10 cellular contexts compared by ENCODE assay signal in the genomic region with DNA sequence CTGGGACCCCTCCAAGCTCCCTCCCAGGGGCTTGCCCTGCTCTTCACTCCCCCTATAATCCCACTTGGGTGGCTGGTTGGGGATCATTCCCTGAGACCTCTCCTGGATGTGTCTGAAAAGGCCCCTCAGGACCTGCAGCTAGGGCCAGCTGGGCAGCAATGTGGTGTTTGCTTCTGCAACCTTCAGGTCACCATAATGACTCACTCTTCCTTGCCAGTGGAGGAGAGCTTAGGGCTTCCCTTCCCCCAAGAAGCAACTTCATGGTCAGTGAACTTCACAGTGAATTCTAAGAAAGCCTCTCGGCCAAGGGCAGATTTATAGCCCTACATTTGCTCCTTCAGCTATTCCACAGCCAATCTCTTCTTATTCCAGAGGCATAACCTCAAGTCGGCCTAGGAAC. TPM values are rescaled to one million over a fixed set of nuclear protein-coding genes. Genes with fewer than 3 reads are reported as not detected.
DNase-seq lines count a peak whose midpoint lies in the region; ATAC-seq and TF ChIP-seq lines count a peak whose summit lies in the region.
"Had no signal": no experiment of that assay in that cellular context is flagged by ENCODE, and none has a peak within 500 bp of the region (broad histone marks: within the 10 kb centered on the region; RNA-seq: fewer than 3 reads in every experiment).

No MANE protein-coding gene starts in this region.

- no peaks in the 10 kb centered on the region for H3K4me1 ChIP-seq in SJCRH30

- no peak overlapping the region for H3K4me3 ChIP-seq in SJCRH30

- no peaks in the 10 kb centered on the region for H3K36me3 ChIP-seq in SJCRH30

- DNase-seq in GM03348 (ENCODE audit: low spot score) (peak; percentile 29), NCI-H226 (peak; percentile 64), astrocyte of the hippocampus (ENCODE audit: low read depth, low spot score) (peak; percentile 15), natural killer cell (no peak), HUDEP-2 (lab: John Stamatoyannopoulos, UW; ENCODE audit: unreplicated experiment in 76 of 76) (no peak), SJCRH30 (no peak), KG1 (lab: John Stamatoyannopoulos, UW) (no peak)
- DNase-seq: amygdala, NCI-H69, T1000 had no signal

- no peaks in the 10 kb centered on the region for H3K36me3 Mint-ChIP-seq in natural killer cell

- H3K27ac Mint-ChIP-seq in natural killer cell: no peak overlapping the region

- ATAC-seq in natural killer cell: no peak

- TF ChIP-seq CTCF in natural killer cell (IDR thresholded peaks at IDR 0.05): no peak

- H3K9me3 ChIP-seq in SJCRH30 (replicated peaks): no peaks in the 10 kb centered on the region

- H3K9me3 Mint-ChIP-seq in natural killer cell: peaks cover 0 to 3% of the 10 kb centered on the region in 2 donors

- H3K27me3 Mint-ChIP-seq in natural killer cell (ENCODE audit: low read depth in 2 of 2): peaks cover 0 to 3% of the 10 kb centered on the region in 2 donors

- intact Hi-C loops in natural killer cell (cut with micrococcal nuclease): no loop called here

- H3K4me3 Mint-ChIP-seq in natural killer cell: peak overlapping the region; percentile 43

- no peaks in the 10 kb centered on the region; the same call in 1 of the 2 replicates for H3K27me3 ChIP-seq in SJCRH30

- peaks cover 4 to 8% of the 10 kb centered on the region in 2 donors for H3K4me1 Mint-ChIP-seq in natural killer cell

- no peak overlapping the region for H3K27ac ChIP-seq in SJCRH30

RNA-seq across cellular contexts. Expression of gene TSPAN18, which starts 45.1 kb away (rescaled TPM):
- total RNA-seq in natural killer cell: 1 to 10 TPM; 1.9 to 2.4 (median 2.3) TPM
- total RNA-seq in SJCRH30 (2014; rRNA removed; shearing (Covaris generic)): 28.6 and 31.5 TPM in 2 replicates

Comparison
In these comparisons a context has a peak if more than half of its experiments do, and no peak if none do; other contexts are left out.
1. DNase-seq: peak in GM03348 (single experiment), NCI-H226 (single experiment) and astrocyte of the hippocampus (single experiment); none in natural killer cell (single experiment), HUDEP-2 (0 of 76), SJCRH30 (0 of 2) and KG1 (single experiment).